In genomic region chr10:104121485-104122272, GRCh38 we compare ENCODE assay signal across 8 cellular contexts. TPM values are rescaled to one million over a fixed set of nuclear protein-coding genes. Genes with fewer than 3 reads are reported as not detected.
DNase-seq lines count a peak whose midpoint lies in the region; ATAC-seq, FAIRE-seq and TF ChIP-seq lines count a peak whose summit lies in the region.

Gene SFR1 (plus strand): TSS chr10:104122171. CDS start chr10:104122184, 13 bp downstream.

- in situ Hi-C loops in HepG2 (cut with HindIII; ENCODE audit: extremely low pct_ligation_motif_present, low pct_unique_long_range_greater_than_20kb), result loop anchor here (5.0 kb wide), 1 partner anchor 234 kb away; no protein-coding TSS in a partner anchor

- FAIRE-seq in HepG2 (lab: Jason Lieb, UNC), result peak; percentile 83

- H3K27ac ChIP-seq in CD4-positive, alpha-beta memory T cell (ENCODE audit: low read depth, low read length), result peak within 1 kb of the TSS; percentile 100
- peak within 1 kb of the TSS; percentile 98 for H3K27ac ChIP-seq in HepG2 (ENCODE audit: extremely low read length, insufficient read depth, low read length)

- no peaks in the 10 kb centered on the region for H3K9me3 Mint-ChIP-seq in CD4-positive, alpha-beta memory T cell

- peak within 1 kb of the TSS; percentile 94 to 98 (median 96) for H3K4me3 Mint-ChIP-seq in CD4-positive, alpha-beta memory T cell

- intact Hi-C loops in CD4-positive, alpha-beta memory T cell (cut with micrococcal nuclease), result loop anchor here (1.0 to 10.0 kb wide), 10 partner anchors 86 to 1477 kb away; partner anchors contain the start of genes CNNM2, GSTO2, SLK and STN1
- intact Hi-C loops in HepG2 (cut with micrococcal nuclease; ENCODE audit: unreplicated experiment), result loop anchor here (2.0 to 10.0 kb wide), 6 partner anchors 69 to 226 kb away; partner anchors contain the start of genes GSTO1, SLK and STN1

- no TSS peak for BruUV-seq in HepG2 (replicated peaks; lab: Mats Ljungman, UMichigan)

- H3K27me3 ChIP-seq in CD4-positive, alpha-beta memory T cell (ENCODE audit: insufficient read depth, low read length), result no peaks in the 10 kb centered on the region
- peaks cover 0 to 2% of the 10 kb centered on the region in 2 experiments; a peak in 1 of 5 replicates for H3K27me3 ChIP-seq in HepG2 (ENCODE audit: control insufficient read depth in 1 of 2, insufficient read depth in 2 of 2, low read length in 2 of 2)

- WGBS in HepG2 (ENCODE audit: low lambda C conversion rate), result 0% methylated on average over 15 of the region's 70 CpGs

- H3K36me3 Mint-ChIP-seq in CD4-positive, alpha-beta memory T cell, result peaks cover 8 to 24% of the 10 kb centered on the region in 2 donors

- no peaks in the 10 kb centered on the region for H3K79me2 ChIP-seq in HepG2 (ENCODE audit: insufficient read depth, low read length)

- TF ChIP-seq EP300 in HepG2 (IDR thresholded peaks at IDR 0.05; ENCODE audit: low read depth in 2 of 2, low read length in 2 of 2) (no peak; a peak in 1 of 4 replicates), HepG2 (CRISPR knock-in tag; IDR thresholded peaks at IDR 0.05; ENCODE audit: borderline replicate concordance) (no peak)

- H3K36me3 ChIP-seq in CD4-positive, alpha-beta memory T cell (ENCODE audit: insufficient read depth, low read length), result no peaks in the 10 kb centered on the region
- H3K36me3 ChIP-seq in HepG2 (replicated peaks in 1 of 2; ENCODE audit: control insufficient read depth in 1 of 2, insufficient read depth in 2 of 2, low read length in 2 of 2), result no peaks in the 10 kb centered on the region

- no peaks in the 10 kb centered on the region for H4K20me1 ChIP-seq in HepG2 (ENCODE audit: insufficient read depth, low read length)

- POLR2A ChIA-PET in CD4-positive, alpha-beta memory T cell (lab: Charles Lee; ENCODE audit: partially characterized antibody), result interaction anchor here (0.6 to 3.9 kb wide), 45 partner anchors 9 to 651 kb away, joined by 3 to 55 read pairs (median 4); partner anchors contain the start of genes CFAP43, GSTO1, GSTO2 and ITPRIP
- POLR2A ChIA-PET in HepG2 (lab: Yijun Ruan, JAX), result interaction anchor here (0.6 to 2.2 kb wide), 17 partner anchors 12 to 204 kb away, joined by 3 to 16 read pairs (median 3); partner anchors contain the start of genes CFAP43, GSTO1, SLK and STN1

- no peaks in the 10 kb centered on the region for H3K9me3 ChIP-seq in CD4-positive, alpha-beta memory T cell (ENCODE audit: control insufficient read depth in 1 of 2, low read length in 2 of 2)
- no peaks in the 10 kb centered on the region for H3K9me3 ChIP-seq in HepG2 (ENCODE audit: low read length)

- H2AFZ ChIP-seq in HepG2 (ENCODE audit: low read length), result peak within 1 kb of the TSS; percentile 66

- TF ChIP-seq RAD21 in HepG2 (CRISPR knock-in tag; IDR thresholded peaks at IDR 0.05), result peak; percentile 50

- H3K4me3 ChIP-seq in CD4-positive, alpha-beta memory T cell (ENCODE audit: low read length in 2 of 2), result peak within 1 kb of the TSS; percentile 80 to 98
- peak within 1 kb of the TSS; percentile 78 to 87 (median 83) for H3K4me3 ChIP-seq in HepG2 (replicated peaks in 1 of 3; ENCODE audit: insufficient read depth in 1 of 3, low read depth in 2 of 3, low read length in 3 of 3)

- TF ChIP-seq CTCF in HepG2 (CRISPR knock-in tag; IDR thresholded peaks at IDR 0.05), result peak; percentile 90

- H3K4me2 ChIP-seq in HepG2 (ENCODE audit: low read depth, low read length), result peak within 1 kb of the TSS; percentile 94

- peak; percentile 99 to 100 (median 99) for DNase-seq in CD4-positive, alpha-beta memory T cell
- DNase-seq in NCI-H82 (lab: John Stamatoyannopoulos, UW) (peak; percentile 98), dermis blood vessel endothelial cell (peak; percentile 99), HepG2 (ENCODE audit: low spot score) (peak; percentile 95)
- DNase-seq in activated CD4-positive, alpha-beta T cell treated with anti-CD3 and anti-CD28 coated beads, Interleukin-2, amount 50 U/mL, for 48 hours, result peak; percentile 99
- DNase-seq in stimulated activated CD4-positive, alpha-beta T cell treated with anti-CD3 and anti-CD28 coated beads, Interleukin-4, amount 100 ng/mL, for 1 hour, result peak; percentile 99

- peaks cover 9 to 40% (median 20%) of the 10 kb centered on the region in 4 donors for H3K4me1 Mint-ChIP-seq in CD4-positive, alpha-beta memory T cell

- H3K9ac ChIP-seq in HepG2 (ENCODE audit: insufficient read depth, low read depth, low read length), result peak within 1 kb of the TSS; percentile 94

- H3K4me1 ChIP-seq in CD4-positive, alpha-beta memory T cell (ENCODE audit: insufficient read depth, low read length), result peaks cover 21% of the 10 kb centered on the region
- peaks cover 23% of the 10 kb centered on the region for H3K4me1 ChIP-seq in HepG2 (ENCODE audit: insufficient read depth, low read length)

- peak; percentile 71 to 92 for TF ChIP-seq POLR2A in HepG2 (IDR thresholded peaks at IDR 0.05; ENCODE audit: insufficient read depth in 1 of 2, low read depth in 2 of 2, low read length in 2 of 2)

- H3K27me3 Mint-ChIP-seq in CD4-positive, alpha-beta memory T cell, result peaks cover 0 to 4% of the 10 kb centered on the region in 2 donors

- peak within 1 kb of the TSS; percentile 99 to 100 (median 100) for H3K27ac Mint-ChIP-seq in CD4-positive, alpha-beta memory T cell

- CTCF ChIA-PET in CD4-positive, alpha-beta memory T cell (lab: Charles Lee; ENCODE audit: partially characterized antibody), result interaction anchor here (0.7 to 5.4 kb wide), 19 partner anchors 9 to 537 kb away, joined by 3 to 59 read pairs (median 4); partner anchors contain the start of gene GSTO1
- CTCF ChIA-PET in HepG2 (lab: Yijun Ruan, JAX; ENCODE audit: low intra/inter-chr PET ratio, low total read pairs), result no interaction called here

- ATAC-seq in GM19438 (IDR thresholded peaks at IDR 0.05; ENCODE audit: low read depth, unreplicated experiment) (peak; percentile 79), HG03575 (IDR thresholded peaks at IDR 0.05; ENCODE audit: extremely low read depth, insufficient number of reproducible peaks, low FRiP score, unreplicated experiment) (peak; percentile 44), HepG2 (peak; percentile 95)

TF ChIP-seq in HepG2, 621 proteins besides CTCF, POLR2A, EP300 and RAD21 (continues in another document):
- TF ChIP-seq ZEB1 (IDR thresholded peaks at IDR 0.05; ENCODE audit: insufficient replicate concordance, low read depth) (peak; percentile 60), ZFP90 (CRISPR knock-in tag; IDR thresholded peaks at IDR 0.05; ENCODE audit: borderline replicate concordance) (peak; percentile 62; the same call in 1 of the 2 replicates)

RNA-seq across cellular contexts. Expression of gene SFR1, which starts in this region (rescaled TPM):
- total RNA-seq in CD4-positive, alpha-beta memory T cell, result 10 to 100 TPM; 12.2 to 12.4 TPM
- polyA plus RNA-seq in CD4-positive, alpha-beta memory T cell, result 10 to 100 TPM; 10.0 to 15.8 TPM
- total RNA-seq in dermis blood vessel endothelial cell, result 7.0 and 10.0 TPM in 2 replicates
- 6.1 and 6.9 TPM in 2 replicates for total RNA-seq in HepG2 (2016; rRNA removed; fragmentation: Illumina TruSeq; extraction: Trizol)
- total RNA-seq in HepG2 (2016; cell fraction: cytosol; rRNA removed; fragmentation: Illumina TruSeq; extraction: Trizol; ENCODE audit: low read depth), result 4.1 and 4.3 TPM in 2 replicates
- 7.2 and 7.6 TPM in 2 replicates for total RNA-seq in HepG2 (2016; cell fraction: insoluble cytoplasmic fraction; rRNA removed; fragmentation: Illumina TruSeq; extraction: Trizol)
- 4.9 and 7.0 TPM in 2 replicates for total RNA-seq in HepG2 (2016; cell fraction: membrane; rRNA removed; fragmentation: Illumina TruSeq; extraction: Trizol)
- total RNA-seq in HepG2 (2016; cell fraction: nucleus; rRNA removed; fragmentation: Illumina TruSeq; extraction: Trizol), result 5.2 and 7.4 TPM in 2 replicates
- 1.6 and 2.2 TPM in 2 replicates for polyA plus RNA-seq in HepG2 (2011; rRNA removed)
- 1.4 and 1.5 TPM in 2 replicates for polyA plus RNA-seq in HepG2 (2011; cell fraction: cytosol; rRNA removed)
- 0.43 and 1.2 TPM in 2 replicates for polyA plus RNA-seq in HepG2 (2011; cell fraction: nucleus; rRNA removed)
- polyA plus RNA-seq in HepG2 (2012), result 2.3 and 3.8 TPM in 2 replicates
- 1.7 and 2.1 TPM in 2 replicates for polyA plus RNA-seq in HepG2 (2016; cell fraction: cytosol; fragmentation: Illumina TruSeq; extraction: Trizol; ENCODE audit: low read depth)
- polyA plus RNA-seq in HepG2 (2016; cell fraction: insoluble cytoplasmic fraction; fragmentation: Illumina TruSeq; extraction: Trizol; ENCODE audit: low read depth), result 9.5 TPM in 2 replicates
- polyA plus RNA-seq in HepG2 (2016; cell fraction: membrane; fragmentation: Illumina TruSeq; extraction: Trizol; ENCODE audit: low read depth), result 3.4 and 4.3 TPM in 2 replicates
- 6.6 and 10.8 TPM in 2 replicates for polyA plus RNA-seq in HepG2 (2016; cell fraction: nucleus; fragmentation: Illumina TruSeq; extraction: Trizol; ENCODE audit: insufficient read depth, low read depth)
- polyA minus RNA-seq in HepG2 (2011; rRNA and poly(A)+ RNA removed; ENCODE audit: low replicate concordance), result 2.4 TPM in 1 of 2 replicates, not detected in the other
- polyA minus RNA-seq in HepG2 (2011; cell fraction: cytosol; rRNA and poly(A)+ RNA removed), result 3.3 and 4.0 TPM in 2 replicates
- 2.0 and 2.7 TPM in 2 replicates for polyA minus RNA-seq in HepG2 (2011; cell fraction: nucleus; rRNA and poly(A)+ RNA removed)

Comparison
In these comparisons a context has a peak if more than half of its experiments do, and no peak if none do; other contexts are left out.
1. Peak in every context shown above with its lines: DNase-seq, ATAC-seq, H3K4me3 ChIP-seq and H3K27ac ChIP-seq.
2. ATAC-seq: peak in every context shown above with its lines; median percentile 95 in HepG2; 79 in GM19438; 44 in HG03575.